ENCODE assay signal across 1 cellular context in genomic region chr13:26485288-26485687, GRCh38.
TF ChIP-seq lines count a peak whose summit lies in the region.

No MANE protein-coding gene starts in this region.

TF ChIP-seq in H1, 55 proteins besides CTCF, POLR2A, EP300 and RAD21:
- TF ChIP-seq MAFK (IDR thresholded peaks at IDR 0.05; ENCODE audit: low read depth, low read length): no peak
- TF ChIP-seq KDM4A (IDR thresholded peaks at IDR 0.05; ENCODE audit: low read depth, low read length, severe bottlenecking): no peak
- no peak for TF ChIP-seq BRCA1 (IDR thresholded peaks at IDR 0.05; ENCODE audit: low read depth, low read length)
- no peak for TF ChIP-seq E2F6 (IDR thresholded peaks at IDR 0.05)
- TF ChIP-seq USF2 (IDR thresholded peaks at IDR 0.05; ENCODE audit: low read length): no peak
- TF ChIP-seq CHD1 (IDR thresholded peaks at IDR 0.05; ENCODE audit: low read depth, low read length): no peak
- no peak for TF ChIP-seq CHD2 (IDR thresholded peaks at IDR 0.05; ENCODE audit: low read length)
- TF ChIP-seq KDM5A (IDR thresholded peaks at IDR 0.05; ENCODE audit: low read length): no peak
- TF ChIP-seq SIN3A (conservative IDR thresholded peaks at IDR 0.05 in 1 of 2, IDR thresholded peaks at IDR 0.05 in 1 of 2; ENCODE audit: low read depth in 1 of 2, low read length in 2 of 2): no peak
- no peak for TF ChIP-seq EZH2 (IDR thresholded peaks at IDR 0.05; ENCODE audit: low read depth, low read length, severe bottlenecking)
- no peak for TF ChIP-seq RXRA (IDR thresholded peaks at IDR 0.05; ENCODE audit: insufficient read depth, low read depth, low read length)
- no peak for TF ChIP-seq RBBP5 (IDR thresholded peaks at IDR 0.05; ENCODE audit: borderline replicate concordance, low read depth, low read length)
- TF ChIP-seq ATF2 (IDR thresholded peaks at IDR 0.05; ENCODE audit: low read length): no peak
- no peak for TF ChIP-seq SP1 (IDR thresholded peaks at IDR 0.05; ENCODE audit: low read depth, low read length)
- TF ChIP-seq HDAC6 (IDR thresholded peaks at IDR 0.05; ENCODE audit: low read depth, low read length): no peak
TF ChIP-seq in H1: peak in this region for 0.
